23 cellular contexts compared by ENCODE assay signal in genomic region chr20:33472868-33473267, GRCh38.
"Had no signal": no experiment of that assay in that cellular context is flagged by ENCODE, and none has a peak within 500 bp of the region (broad histone marks: within the 10 kb centered on the region; RNA-seq: fewer than 3 reads in every experiment).

No MANE protein-coding gene starts in this region.

- H3K27me3 Mint-ChIP-seq: effector memory CD8-positive, alpha-beta T cell; memory B cell; stimulated activated naive CD8-positive, alpha-beta T cell treated with anti-CD3 and anti-CD28 coated beads, Interleukin-15, amount 100 ng/mL, for 72 hours had no signal

- H3K27me3 ChIP-seq: pancreas, right atrium auricular region, sigmoid colon, spleen, thyroid gland, vagina had no signal

- H3K36me3 ChIP-seq: esophagus squamous epithelium, pancreas, right atrium auricular region, sigmoid colon, spleen, thyroid gland, vagina had no signal

- H3K9me3 Mint-ChIP-seq: effector memory CD8-positive, alpha-beta T cell; immature natural killer cell; memory B cell; natural killer cell; stimulated activated naive CD8-positive, alpha-beta T cell treated with anti-CD3 and anti-CD28 coated beads, Interleukin-15, amount 100 ng/mL, for 72 hours had no signal

- H3K4me3 ChIP-seq: esophagus squamous epithelium, lung, pancreas, right atrium auricular region, sigmoid colon, spleen, thyroid gland, vagina had no signal

- ATAC-seq: effector memory CD8-positive, alpha-beta T cell; natural killer cell; pancreas; stimulated activated naive CD8-positive, alpha-beta T cell treated with anti-CD3 and anti-CD28 coated beads, Interleukin-15, amount 100 ng/mL, for 72 hours had no signal

- H3K27ac Mint-ChIP-seq: effector memory CD8-positive, alpha-beta T cell; immature natural killer cell; memory B cell; natural killer cell; stimulated activated naive CD8-positive, alpha-beta T cell treated with anti-CD3 and anti-CD28 coated beads, Interleukin-15, amount 100 ng/mL, for 72 hours had no signal

- H3K4me1 ChIP-seq: pancreas, right atrium auricular region, sigmoid colon, thyroid gland had no signal

- H3K27ac ChIP-seq: esophagus squamous epithelium, pancreas, right atrium auricular region, sigmoid colon, spleen, thyroid gland, vagina had no signal

- H3K4me3 Mint-ChIP-seq: effector memory CD8-positive, alpha-beta T cell; immature natural killer cell; memory B cell; natural killer cell; stimulated activated naive CD8-positive, alpha-beta T cell treated with anti-CD3 and anti-CD28 coated beads, Interleukin-15, amount 100 ng/mL, for 72 hours had no signal

- H3K4me1 Mint-ChIP-seq: immature natural killer cell; natural killer cell; stimulated activated naive CD8-positive, alpha-beta T cell treated with anti-CD3 and anti-CD28 coated beads, Interleukin-15, amount 100 ng/mL, for 72 hours had no signal

- H3K36me3 Mint-ChIP-seq: immature natural killer cell, memory B cell, natural killer cell had no signal

- DNase-seq: cortex of kidney; effector memory CD8-positive, alpha-beta T cell; erythroblast; esophagus squamous epithelium; foreskin melanocyte; hypothalamus; immature natural killer cell; islet precursor cell; natural killer cell; occipital lobe; pancreas; sigmoid colon; spleen; stimulated activated CD4-positive, alpha-beta T cell treated with anti-CD3 and anti-CD28 coated beads, Interleukin-2, amount 100 ng/mL, for 48 hours; stimulated activated CD8-positive, alpha-beta memory T cell treated with anti-CD3 and anti-CD28 coated beads, Interleukin-4, amount 100 ng/mL, for 48 hours; stimulated activated naive CD4-positive, alpha-beta T cell; stimulated activated naive CD8-positive, alpha-beta T cell treated with anti-CD3 and anti-CD28 coated beads, Interleukin-15, amount 100 ng/mL, for 72 hours; thyroid gland; trophoblast cell had no signal

- H3K9me3 ChIP-seq: esophagus squamous epithelium, pancreas, right atrium auricular region, sigmoid colon, spleen, thyroid gland, vagina had no signal
